In the genomic region with DNA sequence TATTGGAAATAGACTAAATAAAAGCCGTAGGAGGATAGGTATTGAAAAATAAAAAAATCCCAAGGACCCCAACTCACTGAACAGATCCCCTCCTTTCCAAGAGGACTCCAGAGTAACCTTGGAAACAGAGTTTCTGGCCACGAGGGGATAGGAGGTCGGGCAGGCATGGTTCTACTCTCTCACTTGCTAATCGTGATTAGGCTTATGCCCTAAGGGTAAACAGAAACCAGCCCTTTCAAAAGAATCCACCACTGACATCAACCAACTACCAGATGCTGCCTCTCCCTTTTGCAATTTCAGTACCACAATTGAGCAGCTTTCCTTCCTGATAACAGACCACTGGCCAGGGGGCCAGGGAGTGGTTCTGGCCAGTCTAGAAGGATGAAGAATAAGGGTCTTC, we compare ENCODE assay signal across 16 cellular contexts.
"Had no signal": no experiment of that assay in that cellular context is flagged by ENCODE, and none has a peak within 500 bp of the region (broad histone marks: within the 10 kb centered on the region; RNA-seq: fewer than 3 reads in every experiment).

No MANE protein-coding gene starts in this region.

- H3K27me3 Mint-ChIP-seq: activated CD4-positive, alpha-beta memory T cell treated with anti-CD3 and anti-CD28 coated beads for 36 hours; activated naive CD8-positive, alpha-beta T cell treated with anti-CD3 and anti-CD28 coated beads, Interleukin-2, amount 50 U/mL, for 24 hours; memory B cell had no signal

- H3K4me1 ChIP-seq: ascending aorta, heart right ventricle, left lung, suprapubic skin had no signal

- H3K27ac ChIP-seq: ascending aorta, dorsolateral prefrontal cortex, heart right ventricle, left lung, suprapubic skin had no signal

- DNase-seq: activated CD4-positive, alpha-beta memory T cell treated with anti-CD3 and anti-CD28 coated beads for 36 hours; activated CD4-positive, CD25-positive, alpha-beta regulatory T cell treated with anti-CD3 and anti-CD28 coated beads, Interleukin-2, amount 50 U/mL, for 72 hours; activated naive CD4-positive, alpha-beta T cell; activated naive CD8-positive, alpha-beta T cell treated with anti-CD3 and anti-CD28 coated beads, Interleukin-2, amount 50 U/mL, for 24 hours; activated T-cell treated with anti-CD3 and anti-CD28 coated beads, Interleukin-2, amount 50 U/mL, for 4 hours; dorsolateral prefrontal cortex; foreskin melanocyte; heart right ventricle; left lung; nephron progenitor cell; spleen; stimulated activated naive CD4-positive, alpha-beta T cell treated with Interleukin-2 at 50 U/mL for 16 hours had no signal

- H3K27ac Mint-ChIP-seq: activated CD4-positive, alpha-beta memory T cell treated with anti-CD3 and anti-CD28 coated beads for 36 hours; activated naive CD8-positive, alpha-beta T cell treated with anti-CD3 and anti-CD28 coated beads, Interleukin-2, amount 50 U/mL, for 24 hours; memory B cell; nephron progenitor cell; type B pancreatic cell had no signal

- H3K36me3 ChIP-seq: ascending aorta, heart right ventricle, left lung, spleen, suprapubic skin had no signal

- H3K27me3 ChIP-seq: ascending aorta, dorsolateral prefrontal cortex, left lung, spleen, suprapubic skin had no signal

- H3K4me3 ChIP-seq: ascending aorta, dorsolateral prefrontal cortex, heart right ventricle, left lung, spleen, suprapubic skin had no signal

- H3K4me3 Mint-ChIP-seq: activated CD4-positive, alpha-beta memory T cell treated with anti-CD3 and anti-CD28 coated beads for 36 hours; activated naive CD8-positive, alpha-beta T cell treated with anti-CD3 and anti-CD28 coated beads, Interleukin-2, amount 50 U/mL, for 24 hours; activated T-cell treated with anti-CD3 and anti-CD28 coated beads, Interleukin-2, amount 50 U/mL, for 4 hours; memory B cell; nephron progenitor cell; type B pancreatic cell had no signal

- H3K36me3 Mint-ChIP-seq: activated CD4-positive, alpha-beta memory T cell treated with anti-CD3 and anti-CD28 coated beads for 36 hours; memory B cell; type B pancreatic cell had no signal

- H3K9me3 ChIP-seq: ascending aorta, heart right ventricle, left lung, spleen, suprapubic skin had no signal

- H3K9me3 Mint-ChIP-seq: activated CD4-positive, alpha-beta memory T cell treated with anti-CD3 and anti-CD28 coated beads for 36 hours; activated naive CD8-positive, alpha-beta T cell treated with anti-CD3 and anti-CD28 coated beads, Interleukin-2, amount 50 U/mL, for 24 hours; activated T-cell treated with anti-CD3 and anti-CD28 coated beads, Interleukin-2, amount 50 U/mL, for 4 hours; memory B cell; type B pancreatic cell had no signal
